Comparison of ENCODE assay signal across 1 cellular context in the genomic region with DNA sequence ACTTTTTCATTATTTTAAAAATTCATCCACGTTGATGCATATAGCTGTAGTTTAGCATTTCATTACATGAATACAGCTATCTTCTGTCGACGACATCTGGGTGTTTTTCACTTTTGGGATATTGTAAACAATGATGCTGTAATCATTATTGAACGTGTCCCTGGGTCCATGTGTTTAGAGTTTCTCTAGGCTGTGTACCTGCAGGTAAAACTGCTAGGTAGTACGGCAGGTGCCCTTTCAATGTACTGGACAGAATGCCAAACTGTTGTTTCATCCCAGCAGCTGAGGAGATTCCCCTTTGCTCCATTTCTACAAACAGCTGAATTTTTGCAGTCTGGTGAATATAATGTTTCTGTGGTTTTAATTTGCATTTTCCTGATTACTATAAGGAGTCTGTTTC.
TF ChIP-seq lines count a peak whose summit lies in the region.

No MANE protein-coding gene starts in this region.

TF ChIP-seq in K562, 482 proteins besides CTCF, POLR2A, EP300 and RAD21:
- TF ChIP-seq, protein P1, sequence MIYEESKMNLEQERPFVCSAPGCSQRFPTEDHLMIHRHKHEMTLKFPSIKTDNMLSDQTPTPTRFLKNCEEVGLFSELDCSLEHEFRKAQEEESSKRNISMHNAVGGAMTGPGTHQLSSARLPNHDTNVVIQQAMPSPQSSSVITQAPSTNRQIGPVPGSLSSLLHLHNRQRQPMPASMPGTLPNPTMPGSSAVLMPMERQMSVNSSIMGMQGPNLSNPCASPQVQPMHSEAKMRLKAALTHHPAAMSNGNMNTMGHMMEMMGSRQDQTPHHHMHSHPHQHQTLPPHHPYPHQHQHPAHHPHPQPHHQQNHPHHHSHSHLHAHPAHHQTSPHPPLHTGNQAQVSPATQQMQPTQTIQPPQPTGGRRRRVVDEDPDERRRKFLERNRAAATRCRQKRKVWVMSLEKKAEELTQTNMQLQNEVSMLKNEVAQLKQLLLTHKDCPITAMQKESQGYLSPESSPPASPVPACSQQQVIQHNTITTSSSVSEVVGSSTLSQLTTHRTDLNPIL (CRISPR knock-in tag; IDR thresholded peaks at IDR 0.05): no peak
- TF ChIP-seq RBM34 (IDR thresholded peaks at IDR 0.05; ENCODE audit: borderline replicate concordance, insufficient read depth, low read length) (no peak), TAF7 (tag; IDR thresholded peaks at IDR 0.05) (no peak), MBD2 (IDR thresholded peaks at IDR 0.05; ENCODE audit: borderline replicate concordance, low read depth) (no peak), JUNB (CRISPR knock-in tag; conservative IDR thresholded peaks at IDR 0.05) (no peak), MTA2 (IDR thresholded peaks at IDR 0.05; ENCODE audit: low read depth) (no peak)
- TF ChIP-seq, protein P2, sequence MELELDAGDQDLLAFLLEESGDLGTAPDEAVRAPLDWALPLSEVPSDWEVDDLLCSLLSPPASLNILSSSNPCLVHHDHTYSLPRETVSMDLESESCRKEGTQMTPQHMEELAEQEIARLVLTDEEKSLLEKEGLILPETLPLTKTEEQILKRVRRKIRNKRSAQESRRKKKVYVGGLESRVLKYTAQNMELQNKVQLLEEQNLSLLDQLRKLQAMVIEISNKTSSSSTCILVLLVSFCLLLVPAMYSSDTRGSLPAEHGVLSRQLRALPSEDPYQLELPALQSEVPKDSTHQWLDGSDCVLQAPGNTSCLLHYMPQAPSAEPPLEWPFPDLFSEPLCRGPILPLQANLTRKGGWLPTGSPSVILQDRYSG (tag; conservative IDR thresholded peaks at IDR 0.05; ENCODE audit: low read depth): no peak
- TF ChIP-seq, protein P3, sequence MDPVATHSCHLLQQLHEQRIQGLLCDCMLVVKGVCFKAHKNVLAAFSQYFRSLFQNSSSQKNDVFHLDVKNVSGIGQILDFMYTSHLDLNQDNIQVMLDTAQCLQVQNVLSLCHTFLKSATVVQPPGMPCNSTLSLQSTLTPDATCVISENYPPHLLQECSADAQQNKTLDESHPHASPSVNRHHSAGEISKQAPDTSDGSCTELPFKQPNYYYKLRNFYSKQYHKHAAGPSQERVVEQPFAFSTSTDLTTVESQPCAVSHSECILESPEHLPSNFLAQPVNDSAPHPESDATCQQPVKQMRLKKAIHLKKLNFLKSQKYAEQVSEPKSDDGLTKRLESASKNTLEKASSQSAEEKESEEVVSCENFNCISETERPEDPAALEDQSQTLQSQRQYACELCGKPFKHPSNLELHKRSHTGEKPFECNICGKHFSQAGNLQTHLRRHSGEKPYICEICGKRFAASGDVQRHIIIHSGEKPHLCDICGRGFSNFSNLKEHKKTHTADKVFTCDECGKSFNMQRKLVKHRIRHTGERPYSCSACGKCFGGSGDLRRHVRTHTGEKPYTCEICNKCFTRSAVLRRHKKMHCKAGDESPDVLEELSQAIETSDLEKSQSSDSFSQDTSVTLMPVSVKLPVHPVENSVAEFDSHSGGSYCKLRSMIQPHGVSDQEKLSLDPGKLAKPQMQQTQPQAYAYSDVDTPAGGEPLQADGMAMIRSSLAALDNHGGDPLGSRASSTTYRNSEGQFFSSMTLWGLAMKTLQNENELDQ (CRISPR knock-in tag; IDR thresholded peaks at IDR 0.05; ENCODE audit: borderline replicate concordance): no peak
